25 cellular contexts compared by ENCODE assay signal in genomic region chr3:146331967-146332366, GRCh38.
"Had no signal": no experiment of that assay in that cellular context is flagged by ENCODE, and none has a peak within 500 bp of the region (broad histone marks: within the 10 kb centered on the region; RNA-seq: fewer than 3 reads in every experiment).

No MANE protein-coding gene starts in this region.

- ATAC-seq: mucosa of descending colon; naive thymus-derived CD4-positive, alpha-beta T cell; natural killer cell treated with Interleukin-12 subunit alpha and Interleukin-12 subunit beta and Interleukin-15 and Interleukin-18, amount 100 ng/mL, for 72 hours; right cardiac atrium; sciatic nerve; stimulated activated effector memory CD8-positive, alpha-beta T cell treated with anti-CD3 and anti-CD28 coated beads, Interleukin-12 subunit alpha, Interleukin-12 subunit beta, amount 100 ng/mL, for 72 hours had no signal

- H3K27ac ChIP-seq: left ventricle myocardium inferior, ovary, prostate gland, skin epidermis, spleen, testis, thyroid gland, transverse colon, upper lobe of left lung, vagina had no signal

- H3K27ac Mint-ChIP-seq: naive thymus-derived CD4-positive, alpha-beta T cell; natural killer cell treated with Interleukin-12 subunit alpha and Interleukin-12 subunit beta and Interleukin-15 and Interleukin-18, amount 100 ng/mL, for 72 hours; stimulated activated effector memory CD8-positive, alpha-beta T cell treated with anti-CD3 and anti-CD28 coated beads, Interleukin-12 subunit alpha, Interleukin-12 subunit beta, amount 100 ng/mL, for 72 hours; stimulated activated naive CD8-positive, alpha-beta T cell treated with anti-CD3 and anti-CD28 coated beads, Interleukin-15, Interleukin-2, amounts not matched to agents 100 ng/mL and 50 ng/mL, for 24 hours had no signal

- H3K4me1 Mint-ChIP-seq: naive thymus-derived CD4-positive, alpha-beta T cell; stimulated activated effector memory CD8-positive, alpha-beta T cell treated with anti-CD3 and anti-CD28 coated beads, Interleukin-12 subunit alpha, Interleukin-12 subunit beta, amount 100 ng/mL, for 72 hours had no signal

- H3K27me3 Mint-ChIP-seq: natural killer cell treated with Interleukin-12 subunit alpha and Interleukin-12 subunit beta and Interleukin-15 and Interleukin-18, amount 100 ng/mL, for 72 hours had no signal

- FAIRE-seq: keratinocyte had no signal

- DNase-seq: hippocampal formation; left ventricle myocardium inferior; midbrain; mucosa of descending colon; naive thymus-derived CD4-positive, alpha-beta T cell; ovary; posterior cingulate gyrus; retina; right cardiac atrium; spleen; stimulated activated CD4-positive, alpha-beta T cell treated with anti-CD3 and anti-CD28 coated beads, Interleukin-4, amount 100 ng/mL, for 24 hours; stimulated activated naive CD4-positive, alpha-beta T cell; testis; thyroid gland; transverse colon had no signal

- H3K9me3 Mint-ChIP-seq: naive thymus-derived CD4-positive, alpha-beta T cell; natural killer cell treated with Interleukin-12 subunit alpha and Interleukin-12 subunit beta and Interleukin-15 and Interleukin-18, amount 100 ng/mL, for 72 hours; stimulated activated effector memory CD8-positive, alpha-beta T cell treated with anti-CD3 and anti-CD28 coated beads, Interleukin-12 subunit alpha, Interleukin-12 subunit beta, amount 100 ng/mL, for 72 hours; stimulated activated naive CD8-positive, alpha-beta T cell treated with anti-CD3 and anti-CD28 coated beads, Interleukin-15, Interleukin-2, amounts not matched to agents 100 ng/mL and 50 ng/mL, for 24 hours had no signal

- H3K4me3 ChIP-seq: left ventricle myocardium inferior, lung, mucosa of descending colon, ovary, prostate gland, skin epidermis, spleen, testis, thyroid gland, transverse colon, upper lobe of left lung, vagina had no signal

- H3K9me3 ChIP-seq: left ventricle myocardium inferior, mucosa of descending colon, ovary, prostate gland, spleen, testis, thyroid gland, transverse colon, upper lobe of left lung, vagina had no signal

- H3K36me3 Mint-ChIP-seq: naive thymus-derived CD4-positive, alpha-beta T cell; natural killer cell treated with Interleukin-12 subunit alpha and Interleukin-12 subunit beta and Interleukin-15 and Interleukin-18, amount 100 ng/mL, for 72 hours; stimulated activated effector memory CD8-positive, alpha-beta T cell treated with anti-CD3 and anti-CD28 coated beads, Interleukin-12 subunit alpha, Interleukin-12 subunit beta, amount 100 ng/mL, for 72 hours had no signal

- H3K4me3 Mint-ChIP-seq: naive thymus-derived CD4-positive, alpha-beta T cell; natural killer cell treated with Interleukin-12 subunit alpha and Interleukin-12 subunit beta and Interleukin-15 and Interleukin-18, amount 100 ng/mL, for 72 hours; stimulated activated effector memory CD8-positive, alpha-beta T cell treated with anti-CD3 and anti-CD28 coated beads, Interleukin-12 subunit alpha, Interleukin-12 subunit beta, amount 100 ng/mL, for 72 hours; stimulated activated naive CD8-positive, alpha-beta T cell treated with anti-CD3 and anti-CD28 coated beads, Interleukin-15, Interleukin-2, amounts not matched to agents 100 ng/mL and 50 ng/mL, for 24 hours had no signal

- H3K4me1 ChIP-seq: prostate gland, spleen, thyroid gland, transverse colon, upper lobe of left lung had no signal

- H3K36me3 ChIP-seq: left ventricle myocardium inferior, ovary, prostate gland, spleen, thyroid gland, transverse colon, upper lobe of left lung, vagina had no signal

- H3K27me3 ChIP-seq: ovary, spleen, testis, thyroid gland, transverse colon, upper lobe of left lung, vagina had no signal
